17 cellular contexts compared by ENCODE assay signal in the genomic region with DNA sequence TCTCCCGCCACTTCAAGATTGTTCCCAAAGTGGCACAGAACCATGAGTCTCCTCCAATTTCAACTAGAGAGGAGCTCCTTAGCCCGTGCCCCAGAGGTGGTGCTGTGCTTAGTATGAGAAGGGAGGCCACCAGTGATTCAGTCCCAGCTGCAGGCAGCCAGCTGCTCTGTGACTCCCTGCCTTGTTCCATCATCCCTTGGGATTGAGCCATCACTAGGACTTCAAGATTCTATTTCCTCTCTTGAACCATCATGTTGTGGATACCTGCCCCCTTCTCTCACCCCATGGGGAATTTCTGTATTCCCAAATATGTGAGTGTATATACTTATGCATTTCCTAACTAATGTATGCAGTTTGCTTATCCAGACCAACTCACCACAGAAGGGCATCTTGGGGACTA.
DNase-seq lines count a peak whose midpoint lies in the region; ATAC-seq, FAIRE-seq and TF ChIP-seq lines count a peak whose summit lies in the region.
"Had no signal": no experiment of that assay in that cellular context is flagged by ENCODE, and none has a peak within 500 bp of the region (broad histone marks: within the 10 kb centered on the region; RNA-seq: fewer than 3 reads in every experiment).

No MANE protein-coding gene starts in this region.

- no peak overlapping the region for H2AK9ac ChIP-seq in IMR-90 (replicated peaks; ENCODE audit: low read depth, low read length, poor library complexity)

- TF ChIP-seq RAD21 in IMR-90 (IDR thresholded peaks at IDR 0.05; ENCODE audit: low read length): no peak

- POLR2A ChIA-PET in A673 (lab: Charles Lee; ENCODE audit: low non-redundant PET): no interaction called here
- POLR2A ChIA-PET in IMR-90 (lab: Charles Lee; ENCODE audit: unreplicated experiment): no interaction called here

- H2BK5ac ChIP-seq in IMR-90 (ENCODE audit: low read depth, low read length, poor library complexity, severe bottlenecking): peak overlapping the region; percentile 57

- TF ChIP-seq POLR2A in IMR-90 (IDR thresholded peaks at IDR 0.05; ENCODE audit: low read depth, low read length): no peak

- TF ChIP-seq CTCF in A673 (conservative IDR thresholded peaks at IDR 0.05; ENCODE audit: low read depth, low read length) (no peak), IMR-90 (conservative IDR thresholded peaks at IDR 0.05; ENCODE audit: low read depth, low read length) (no peak), epithelial cell of esophagus (IDR thresholded peaks at IDR 0.05; ENCODE audit: insufficient read depth, low read depth, low read length, missing control alignments) (no peak)

- H3K79me1 ChIP-seq in IMR-90 (ENCODE audit: low read depth in 1 of 2, low read length in 2 of 2): no peaks in the 10 kb centered on the region

- no peak overlapping the region for H3K4me2 ChIP-seq in IMR-90 (ENCODE audit: low read depth, low read length)

- H2BK120ac ChIP-seq in IMR-90 (ENCODE audit: low read depth, low read length): 0 out of 2 replicates have a peak overlapping the region, but pooled peaks have one; percentile 41

- no peak overlapping the region for H4K91ac ChIP-seq in IMR-90 (ENCODE audit: insufficient read depth, low read depth, low read length)

- no peak overlapping the region for H4K5ac ChIP-seq in IMR-90 (ENCODE audit: low read depth, low read length)

- in situ Hi-C loops in IMR-90 (cut with MboI; ENCODE audit: low sequenced_read_pairs): no loop called here

- H3K27me3 ChIP-seq in A673 (replicated peaks; ENCODE audit: insufficient read depth, low read depth, low read length, poor library complexity) (no peaks in the 10 kb centered on the region), IMR-90 (ENCODE audit: control insufficient read depth, insufficient read depth, low read length) (no peaks in the 10 kb centered on the region)

- FAIRE-seq in RCC 7860 (lab: Jason Lieb, UNC): no peak

- BruUV-seq in A673 (replicated peaks; lab: Mats Ljungman, UMichigan) (no TSS peak), IMR-90 (replicated peaks; lab: Mats Ljungman, UMichigan) (no TSS peak)

- H3K9me3 ChIP-seq in A673 (ENCODE audit: low read depth, low read length, poor library complexity, severe bottlenecking): no peaks in the 10 kb centered on the region
- H3K9me3 ChIP-seq in IMR-90 (ENCODE audit: control insufficient read depth, insufficient read depth, low read length): no peaks in the 10 kb centered on the region

- DNase-seq in A673 (ENCODE audit: low spot score) (peak; percentile 39), DMS79 (lab: John Stamatoyannopoulos, UW) (peak; percentile 48), IMR-90 (peak; percentile 86), epithelial cell of esophagus (ENCODE audit: low read depth) (peak; percentile 34), hippocampal formation (lab: John Stamatoyannopoulos, UW) (no peak), RCC 7860 (ENCODE audit: low spot score) (no peak), NCI-H510A treated with DMSO at 0.1 percent for 48 hours (lab: John Stamatoyannopoulos, UW) (no peak)
- DNase-seq: CD8-positive, alpha-beta T cell; KBM-7; NCI-H1092 treated with DMSO at 0.1 percent for 48 hours; NCI-H1694; NCI-H526 treated with DMSO at 0.1 percent for 48 hours; T-cell had no signal

- H3K36me3 ChIP-seq in A673 (ENCODE audit: insufficient read depth, low read length, poor library complexity, severe bottlenecking) (no peaks in the 10 kb centered on the region), IMR-90 (ENCODE audit: control insufficient read depth, insufficient read depth, low read length) (no peaks in the 10 kb centered on the region)

- no peak overlapping the region for H2AFZ ChIP-seq in IMR-90 (replicated peaks; ENCODE audit: low read length, poor library complexity)

- intact Hi-C loops in A673 (cut with micrococcal nuclease; ENCODE audit: unreplicated experiment) (no loop called here), IMR-90 (cut with micrococcal nuclease) (no loop called here)

- H3K14ac ChIP-seq in IMR-90 (replicated peaks; ENCODE audit: low read depth, low read length): 0 out of 2 replicates have a peak overlapping the region, but pooled peaks have one; percentile 67

- H3K4me3 ChIP-seq in A673 (ENCODE audit: low read depth, low read length, poor library complexity, severe bottlenecking) (no peak overlapping the region), IMR-90 (ENCODE audit: insufficient read depth, low read depth, low read length) (no peak overlapping the region), epithelial cell of esophagus (ENCODE audit: low read length) (no peak overlapping the region)
- H3K4me3 ChIP-seq: SK-N-MC had no signal

- H3K9me1 ChIP-seq in IMR-90 (ENCODE audit: insufficient read depth, low read length): peaks cover 14% of the 10 kb centered on the region

- no peak overlapping the region for H3K23ac ChIP-seq in IMR-90 (ENCODE audit: low read depth, low read length)

- no peak overlapping the region for H3K4ac ChIP-seq in IMR-90 (ENCODE audit: low read depth, low read length)

- H2BK15ac ChIP-seq in IMR-90 (ENCODE audit: low read depth, low read length): peak overlapping the region; percentile 79; the same call in 1 of the 3 replicates

- H4K8ac ChIP-seq in IMR-90 (ENCODE audit: low read depth in 2 of 2, low read length in 2 of 2): no peak overlapping the region

- H4K20me1 ChIP-seq in IMR-90 (ENCODE audit: insufficient read depth, low read length): no peaks in the 10 kb centered on the region

- CTCF ChIA-PET in A673 (lab: Charles Lee): no interaction called here
- CTCF ChIA-PET in IMR-90 (lab: Yijun Ruan, JAX): interaction anchor here (0.7 to 1.1 kb wide), 3 partner anchors 9 to 31 kb away, joined by 3 read pairs; no protein-coding TSS in a partner anchor

- no peak overlapping the region for H3K18ac ChIP-seq in IMR-90 (ENCODE audit: low read depth, low read length)

- no peak overlapping the region for H3K56ac ChIP-seq in IMR-90 (ENCODE audit: extremely low read depth, insufficient read depth, low read length)

- H2AK5ac ChIP-seq in IMR-90 (ENCODE audit: low read depth, low read length): no peak overlapping the region

- H3K4me1 ChIP-seq in A673 (ENCODE audit: insufficient read depth, low read length, poor library complexity, severe bottlenecking): no peaks in the 10 kb centered on the region
- peaks cover 16% of the 10 kb centered on the region for H3K4me1 ChIP-seq in IMR-90 (ENCODE audit: control insufficient read depth, insufficient read depth, low read length)

- H3K9ac ChIP-seq in IMR-90 (ENCODE audit: low read depth, low read length): no peak overlapping the region

- no peak overlapping the region for H3K27ac ChIP-seq in A673 (ENCODE audit: low read depth, low read length, poor library complexity, severe bottlenecking)
- H3K27ac ChIP-seq in IMR-90 (ENCODE audit: insufficient read depth, low read length): no peak overlapping the region
- H3K27ac ChIP-seq: HL-60, SK-N-MC had no signal

- no CpG with 5 or more reads among the region's 2 CpGs for WGBS in IMR-90 (ENCODE audit: extremely low coverage in 2 of 2, insufficient read length in 1 of 2), 2 experiments

- H2BK20ac ChIP-seq in IMR-90 (ENCODE audit: low read depth, low read length): no peak overlapping the region

- ATAC-seq in IMR-90 (ENCODE audit: low read depth) (peak; percentile 27), GM21423 (IDR thresholded peaks at IDR 0.05; ENCODE audit: unreplicated experiment) (no peak)
- ATAC-seq: CD8-positive, alpha-beta T cell; Right ventricle myocardium inferior; T-cell had no signal

- dilution Hi-C loops in IMR-90 (cut with HindIII; ENCODE audit: low sequenced_read_pairs, unreplicated experiment): no loop called here

TF ChIP-seq in IMR-90, 13 proteins besides CTCF, POLR2A, EP300 and RAD21:
- peak; percentile 44; the same call in 1 of the 2 replicates for TF ChIP-seq CEBPB (IDR thresholded peaks at IDR 0.05; ENCODE audit: low read depth, low read length)
- TF ChIP-seq BHLHE40 (IDR thresholded peaks at IDR 0.05; ENCODE audit: low read depth, low read length): no peak

Comparison
In these comparisons a context has a peak if more than half of its experiments do, and no peak if none do; other contexts are left out.
1. DNase-seq: peak in A673 (single experiment), DMS79 (single experiment), IMR-90 (single experiment) and epithelial cell of esophagus (single experiment); none in hippocampal formation (0 of 2), RCC 7860 (single experiment) and NCI-H510A treated with DMSO at 0.1 percent for 48 hours (single experiment).